Comparison of ENCODE assay signal across 8 cellular contexts in the genomic region with DNA sequence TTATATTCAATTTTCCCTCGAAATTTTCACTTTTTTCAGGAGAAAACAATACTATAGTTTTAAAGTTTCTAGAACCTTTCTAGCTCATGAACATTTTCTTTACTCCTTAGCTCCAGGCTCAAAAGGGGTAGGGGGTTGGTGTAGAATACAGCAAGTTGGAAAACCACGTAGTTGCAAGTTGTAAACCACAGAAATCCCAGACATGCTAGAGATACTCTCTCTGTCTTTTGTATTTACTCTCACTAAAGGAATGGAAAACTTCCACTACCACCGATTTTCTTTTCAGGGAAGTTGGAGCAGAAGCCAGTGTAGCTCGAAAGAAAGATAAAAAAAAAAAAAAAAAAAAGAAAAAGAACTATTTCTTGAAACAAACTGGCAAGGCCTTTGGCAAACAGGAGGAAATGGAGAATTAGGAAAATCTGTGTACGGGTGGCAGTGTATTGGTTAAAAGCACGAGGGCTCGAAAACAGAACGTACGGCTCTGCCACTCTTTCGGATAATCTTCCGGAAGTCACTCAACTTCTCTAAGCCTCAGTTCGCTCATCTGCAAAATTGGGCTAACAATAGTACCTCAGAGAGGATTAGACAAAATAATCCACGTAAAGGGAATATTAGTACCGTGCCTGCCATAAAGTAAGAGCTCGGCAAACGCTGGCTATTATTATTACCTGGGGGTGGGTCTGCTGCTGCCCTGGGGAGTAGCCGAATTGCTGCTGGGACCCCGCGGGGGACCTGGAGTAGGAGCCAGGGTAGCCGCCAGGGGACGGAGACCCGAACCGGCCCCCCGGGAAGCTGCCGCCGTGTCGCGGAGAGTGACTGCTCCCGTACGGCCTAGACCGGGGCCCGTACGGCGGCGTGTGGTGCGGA. TPM values are rescaled to one million over a fixed set of nuclear protein-coding genes. Genes with fewer than 3 reads are reported as not detected.
DNase-seq lines count a peak whose midpoint lies in the region; ATAC-seq and TF ChIP-seq lines count a peak whose summit lies in the region.

No MANE protein-coding gene starts in this region.

- H3K4me2 ChIP-seq in PC-9: peak overlapping the region; percentile 90

- no TSS peak for BruUV-seq in PC-9 (replicated peaks; lab: Mats Ljungman, UMichigan)

- peaks cover 17% of the 10 kb centered on the region for H3K4me1 ChIP-seq in PC-9 (replicated peaks; ENCODE audit: insufficient read depth)

- H3K27me3 Mint-ChIP-seq in activated naive CD4-positive, alpha-beta T cell treated with anti-CD3 and anti-CD28 coated beads, Interleukin-2, amount 50 U/mL, for 24 hours: peaks cover 1% of the 10 kb centered on the region
- peaks cover 2% of the 10 kb centered on the region for H3K27me3 Mint-ChIP-seq in memory B cell

- H3K4me3 Mint-ChIP-seq in activated naive CD4-positive, alpha-beta T cell treated with anti-CD3 and anti-CD28 coated beads, Interleukin-2, amount 50 U/mL, for 24 hours: peak overlapping the region; percentile 93
- H3K4me3 Mint-ChIP-seq in memory B cell: peak overlapping the region; percentile 96

- H3K9me3 Mint-ChIP-seq in activated naive CD4-positive, alpha-beta T cell treated with anti-CD3 and anti-CD28 coated beads, Interleukin-2, amount 50 U/mL, for 24 hours: no peaks in the 10 kb centered on the region
- no peaks in the 10 kb centered on the region for H3K9me3 Mint-ChIP-seq in memory B cell

- peak overlapping the region; percentile 93 for H3K27ac Mint-ChIP-seq in activated naive CD4-positive, alpha-beta T cell treated with anti-CD3 and anti-CD28 coated beads, Interleukin-2, amount 50 U/mL, for 24 hours
- peak overlapping the region; percentile 94 for H3K27ac Mint-ChIP-seq in memory B cell

- peaks cover 11% of the 10 kb centered on the region for H3K36me3 ChIP-seq in PC-9 (ENCODE audit: low read depth)

- H3K36me3 Mint-ChIP-seq in activated naive CD4-positive, alpha-beta T cell treated with anti-CD3 and anti-CD28 coated beads, Interleukin-2, amount 50 U/mL, for 24 hours: peaks cover 7% of the 10 kb centered on the region
- H3K36me3 Mint-ChIP-seq in memory B cell: peaks cover 5% of the 10 kb centered on the region

- peak overlapping the region; percentile 75 for H3K27ac ChIP-seq in PC-9
- H3K27ac ChIP-seq in dorsolateral prefrontal cortex: peak overlapping the region; percentile 60 to 97 (median 92)

- H3K4me1 Mint-ChIP-seq in activated naive CD4-positive, alpha-beta T cell treated with anti-CD3 and anti-CD28 coated beads, Interleukin-2, amount 50 U/mL, for 24 hours: peaks cover 35% of the 10 kb centered on the region
- peaks cover 14% of the 10 kb centered on the region for H3K4me1 Mint-ChIP-seq in memory B cell

- H2AFZ ChIP-seq in PC-9: peak overlapping the region; percentile 88

- H4K20me1 ChIP-seq in PC-9 (ENCODE audit: insufficient read depth): peaks cover 40% of the 10 kb centered on the region

- H3K27me3 ChIP-seq in PC-9 (ENCODE audit: insufficient read depth, low read depth) (no peaks in the 10 kb centered on the region), dorsolateral prefrontal cortex (no peaks in the 10 kb centered on the region)

- intact Hi-C loops in PC-9 (cut with micrococcal nuclease; ENCODE audit: unreplicated experiment): loop anchor here (1.0 to 5.0 kb wide), 4 partner anchors 16 to 401 kb away; no protein-coding TSS in a partner anchor
- intact Hi-C loops in dorsolateral prefrontal cortex (cut with DNase I): loop anchor here (1.0 to 10.0 kb wide), 4 partner anchors 183 to 509 kb away; partner anchors contain the start of genes CDK13 (in 1 of the 2) and RALA (in 1 of the 2)

- no peaks in the 10 kb centered on the region for H3K9me2 ChIP-seq in PC-9 (ENCODE audit: insufficient read depth)

- H3K9me3 ChIP-seq in PC-9 (ENCODE audit: insufficient read depth, low read depth): peaks cover 6% of the 10 kb centered on the region; the same call in 1 of the 2 replicates

- TF ChIP-seq CTCF in PC-9 (conservative IDR thresholded peaks at IDR 0.05) (no peak), dorsolateral prefrontal cortex (IDR thresholded peaks at IDR 0.05 in 54 of 56, conservative IDR thresholded peaks at IDR 0.05 in 2 of 56; ENCODE audit: low read depth in 1 of 56, partially characterized antibody in 56 of 56) (no peak)

- ATAC-seq in HG02870 (IDR thresholded peaks at IDR 0.05; ENCODE audit: unreplicated experiment) (peak; percentile 7), memory B cell (ENCODE audit: low read depth) (peak; percentile 56)

- H3K79me2 ChIP-seq in PC-9 (ENCODE audit: low read depth): peaks cover 56% of the 10 kb centered on the region

- DNase-seq in activated naive CD4-positive, alpha-beta T cell (lab: John Stamatoyannopoulos, UW): no peak
- no peak for DNase-seq in PC-9
- DNase-seq in dorsolateral prefrontal cortex: no peak
- DNase-seq in memory B cell (ENCODE audit: low spot score in 2 of 2): no peak
- no peak for DNase-seq in NCI-H524 treated with DMSO at 0.1 percent for 48 hours (lab: John Stamatoyannopoulos, UW)
- no peak for DNase-seq in activated CD4-positive, alpha-beta T cell treated with anti-CD3 and anti-CD28 coated beads, Interleukin-2, amount 50 U/mL, for 4 hours

- POLR2A ChIA-PET in PC-9 (lab: Charles Lee; ENCODE audit: unreplicated experiment): interaction anchor here (0.6 kb wide), 1 partner anchor 1340 kb away, joined by 28 read pairs; no protein-coding TSS in a partner anchor

- H3K4me3 ChIP-seq in PC-9 (peak overlapping the region; percentile 97), dorsolateral prefrontal cortex (peak overlapping the region; percentile 73 to 99 (median 91))

- CTCF ChIA-PET in PC-9 (lab: Charles Lee): interaction anchor here (0.6 kb wide), 1 partner anchor 1928 kb away, joined by 4 read pairs; no protein-coding TSS in a partner anchor

- 0 out of 2 replicates have a peak, but pooled peaks cover 8% of the 10 kb centered on the region for H3F3A ChIP-seq in PC-9 (ENCODE audit: insufficient read depth, low read depth)

RNA-seq across cellular contexts. Expression of gene MPLKIP, which starts 0.6 kb away (rescaled TPM):
- total RNA-seq in PC-9 (2021) (76.0 and 79.2 TPM in 2 replicates), dorsolateral prefrontal cortex (10 to 100 TPM; 15.8 to 40.1 (median 27.3) TPM)

RNA-seq across cellular contexts. Expression of gene SUGCT, which starts 1.0 kb away (rescaled TPM):
- total RNA-seq in PC-9 (2021) (2.7 and 3.5 TPM in 2 replicates), dorsolateral prefrontal cortex (10 to 100 TPM in 1 of 120 experiments, 1 to 10 TPM in 119; 1.4 to 11.5 (median 3.3) TPM)
